8 cellular contexts compared by ENCODE assay signal in the genomic region with DNA sequence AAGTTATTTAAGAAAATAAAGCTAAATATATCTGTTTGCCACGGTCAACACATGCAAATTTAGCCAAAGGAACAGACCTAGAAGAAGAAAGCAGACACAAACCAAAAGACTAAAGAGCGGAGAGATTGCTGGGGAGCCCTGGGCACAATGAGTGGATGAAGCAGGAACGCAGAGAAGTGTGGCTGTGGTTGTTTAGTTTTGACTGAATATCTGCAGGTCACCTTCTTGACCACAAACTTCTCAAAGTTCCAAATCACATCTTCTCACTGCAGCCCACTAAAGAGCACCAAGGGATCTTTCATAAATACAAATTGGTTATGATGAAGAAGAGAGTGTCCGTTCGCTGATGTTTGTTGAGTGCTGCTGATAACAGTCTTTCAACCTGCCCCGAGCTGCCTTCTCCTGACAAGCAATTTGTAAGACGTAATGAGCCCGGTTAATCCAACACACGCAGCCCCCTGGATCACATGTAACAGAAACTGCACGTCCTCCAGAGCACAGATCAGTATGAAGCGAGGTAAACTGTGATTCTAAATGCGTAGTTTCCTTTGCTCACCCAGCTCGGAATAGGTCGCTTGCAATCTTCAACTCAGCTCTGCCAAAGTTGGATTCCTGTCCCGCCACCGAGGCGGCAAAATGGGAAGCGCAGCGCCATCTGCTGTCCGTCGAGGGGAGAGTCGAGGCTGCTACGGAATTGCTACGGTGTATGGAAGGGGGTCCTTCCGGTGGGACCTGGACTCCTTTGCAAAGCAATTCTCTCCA.
A peak's percentile ranks its signal among the peaks of the same experiment; 100 is the strongest.
DNase-seq lines count a peak whose midpoint lies in the region; ATAC-seq lines count a peak whose summit lies in the region.

No MANE protein-coding gene starts in this region.

- ATAC-seq in GM18858 (IDR thresholded peaks at IDR 0.05; ENCODE audit: unreplicated experiment), result peak; percentile 94
- ATAC-seq in HG03095 (IDR thresholded peaks at IDR 0.05; ENCODE audit: unreplicated experiment), result peak; percentile 92
- ATAC-seq in memory B cell (ENCODE audit: low read depth), result peak; percentile 86

- H3K4me1 Mint-ChIP-seq in memory B cell, result peaks cover 11% of the 10 kb centered on the region

- peak overlapping the region; percentile 63 for H3K4me3 Mint-ChIP-seq in memory B cell

- H3K36me3 Mint-ChIP-seq in memory B cell, result no peaks in the 10 kb centered on the region

- H3K9me3 Mint-ChIP-seq in memory B cell, result no peaks in the 10 kb centered on the region

- peak; percentile 67 for DNase-seq in AG08395 (ENCODE audit: low spot score)
- DNase-seq in NCI-H524 (lab: John Stamatoyannopoulos, UW), result peak; percentile 26 to 71
- peak; percentile 75 to 79 for DNase-seq in activated CD4-positive, alpha-beta T cell treated with anti-CD3 and anti-CD28 coated beads, Interleukin-2, amount 50 U/mL, for 48 hours
- DNase-seq in effector CD4-positive, alpha-beta T cell, result peak; percentile 52
- DNase-seq in memory B cell (ENCODE audit: low spot score in 2 of 2), result peak; percentile 66 to 71
- DNase-seq in stimulated activated CD8-positive, alpha-beta memory T cell treated with anti-CD3 and anti-CD28 coated beads, Interleukin-12 subunit alpha, Interleukin-12 subunit beta, amount 100 ng/mL, for 1 hour (ENCODE audit: low read depth), result peak; percentile 43

- H3K27ac Mint-ChIP-seq in memory B cell, result no peak overlapping the region

- H3K27me3 Mint-ChIP-seq in memory B cell, result peaks cover 7% of the 10 kb centered on the region

Comparison
In these comparisons a context has a peak if more than half of its experiments do, and no peak if none do; other contexts are left out.
1. Peak in every context shown above with its lines: DNase-seq and ATAC-seq.